In the genomic region with DNA sequence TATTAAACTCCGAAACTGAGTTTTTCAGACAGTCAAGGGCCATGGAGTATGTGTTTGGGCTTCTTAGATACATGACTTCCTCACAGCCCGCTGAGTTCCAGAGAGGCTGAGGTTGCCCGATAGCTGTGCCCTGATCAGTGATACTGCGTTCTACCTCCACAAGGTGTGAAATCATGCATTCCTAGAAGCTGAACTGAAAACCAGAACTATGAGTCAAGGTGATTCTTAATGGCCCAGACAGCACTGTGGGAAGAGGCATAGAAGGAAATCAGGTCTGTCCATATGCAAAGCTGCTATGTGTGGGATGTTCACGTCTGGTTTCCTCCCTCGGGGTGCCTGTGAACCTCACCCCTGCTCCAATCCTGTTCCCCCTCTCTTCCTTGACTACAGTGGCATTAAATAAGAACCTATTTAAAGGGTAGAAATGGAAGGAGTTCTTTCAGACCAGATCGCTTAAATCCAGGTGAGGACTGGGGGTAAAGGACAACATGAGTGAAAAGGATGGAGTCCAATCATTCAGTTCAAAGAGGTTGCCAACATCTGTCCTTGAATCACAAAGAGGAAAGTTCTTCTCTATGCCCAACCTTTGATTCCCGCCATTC, we compare ENCODE assay signal across 7 cellular contexts.
DNase-seq lines count a peak whose midpoint lies in the region; ATAC-seq lines count a peak whose summit lies in the region.

No MANE protein-coding gene starts in this region.

- ATAC-seq in GM19438 (IDR thresholded peaks at IDR 0.05; ENCODE audit: low read depth, unreplicated experiment) (peak; percentile 55), HG03135 (IDR thresholded peaks at IDR 0.05; ENCODE audit: unreplicated experiment) (peak; percentile 53), left cardiac atrium (no peak)
- ATAC-seq in activated T-cell treated with anti-CD3 and anti-CD28 coated beads, Interleukin-2, amount 50 U/mL, for 4 hours, result peak; percentile 90

- DNase-seq in activated T-cell treated with anti-CD3 and anti-CD28 coated beads, Interleukin-2, amount 50 U/mL, for 4 hours, result peak; percentile 6
- DNase-seq in stimulated activated CD4-positive, alpha-beta T cell treated with anti-CD3 and anti-CD28 coated beads, Interleukin-1b, Interleukin-23, amount 100 ng/mL, for 48 hours, result peak; percentile 56
- DNase-seq in MV-4-11 (lab: John Stamatoyannopoulos, UW) (no peak), KBM-7 (no peak), left cardiac atrium (no peak)

- no peaks in the 10 kb centered on the region for H3K27me3 Mint-ChIP-seq in activated T-cell treated with anti-CD3 and anti-CD28 coated beads, Interleukin-2, amount 50 U/mL, for 4 hours (ENCODE audit: low read depth)

- peak overlapping the region; percentile 17 for H3K4me3 Mint-ChIP-seq in activated T-cell treated with anti-CD3 and anti-CD28 coated beads, Interleukin-2, amount 50 U/mL, for 4 hours

- intact Hi-C loops in left cardiac atrium (cut with DNase I), result no loop called here

- no peaks in the 10 kb centered on the region for H3K9me3 Mint-ChIP-seq in activated T-cell treated with anti-CD3 and anti-CD28 coated beads, Interleukin-2, amount 50 U/mL, for 4 hours

- H3K36me3 Mint-ChIP-seq in activated T-cell treated with anti-CD3 and anti-CD28 coated beads, Interleukin-2, amount 50 U/mL, for 4 hours (ENCODE audit: insufficient read depth), result no peaks in the 10 kb centered on the region

- in situ Hi-C loops in KBM-7 (cut with MboI; ENCODE audit: low pct_unique_long_range_greater_than_20kb, low sequenced_read_pairs), result no loop called here

- H3K4me1 Mint-ChIP-seq in activated T-cell treated with anti-CD3 and anti-CD28 coated beads, Interleukin-2, amount 50 U/mL, for 4 hours (ENCODE audit: low read depth), result peaks cover 41% of the 10 kb centered on the region

Comparison
In these comparisons a context has a peak if more than half of its experiments do, and no peak if none do; other contexts are left out.
1. ATAC-seq: peak in GM19438 (single experiment), HG03135 (single experiment) and activated T-cell treated with anti-CD3 and anti-CD28 coated beads, Interleukin-2, amount 50 U/mL, for 4 hours (2 of 2); none in left cardiac atrium (0 of 2).
2. DNase-seq: peak in activated T-cell treated with anti-CD3 and anti-CD28 coated beads, Interleukin-2, amount 50 U/mL, for 4 hours (single experiment) and stimulated activated CD4-positive, alpha-beta T cell treated with anti-CD3 and anti-CD28 coated beads, Interleukin-1b, Interleukin-23, amount 100 ng/mL, for 48 hours (single experiment); none in MV-4-11 (single experiment), KBM-7 (single experiment) and left cardiac atrium (single experiment).